In genomic region chr13:28505543-28506135, GRCh38 we compare ENCODE assay signal across 17 cellular contexts. TPM values are rescaled to one million over a fixed set of nuclear protein-coding genes. Genes with fewer than 3 reads are reported as not detected.
A peak's percentile ranks its signal among the peaks of the same experiment; 100 is the strongest.
DNase-seq lines count a peak whose midpoint lies in the region; ATAC-seq, FAIRE-seq and TF ChIP-seq lines count a peak whose summit lies in the region.
"Had no signal": no experiment of that assay in that cellular context is flagged by ENCODE, and none has a peak within 500 bp of the region (broad histone marks: within the 10 kb centered on the region; RNA-seq: fewer than 3 reads in every experiment).

No MANE protein-coding gene starts in this region.

- CTCF ChIA-PET in OCI-LY7 (lab: Charles Lee; ENCODE audit: unreplicated experiment), result no interaction called here

- peak overlapping the region; percentile 76 for H3K4me2 ChIP-seq in BLaER1
- no peak overlapping the region for H3K4me2 ChIP-seq in OCI-LY7 (ENCODE audit: low read length)

- H3K27me3 ChIP-seq in BLaER1, result no peaks in the 10 kb centered on the region
- peaks cover 22% of the 10 kb centered on the region for H3K27me3 ChIP-seq in foreskin keratinocyte
- H3K27me3 ChIP-seq: cardiac muscle cell, suprapubic skin had no signal

- H3K9me2 ChIP-seq in OCI-LY7 (ENCODE audit: insufficient read depth, low read length), result no peaks in the 10 kb centered on the region

- TF ChIP-seq POLR2A in GM12891 (IDR thresholded peaks at IDR 0.05; ENCODE audit: low read depth, low read length), result no peak

- 0 out of 2 replicates have a peak overlapping the region, but pooled peaks have one; percentile 30 for H2AFZ ChIP-seq in OCI-LY7 (ENCODE audit: low read length)

- ATAC-seq in foreskin keratinocyte (no peak), GM21528 (IDR thresholded peaks at IDR 0.05; ENCODE audit: low FRiP score, unreplicated experiment) (no peak), HG02623 (IDR thresholded peaks at IDR 0.05; ENCODE audit: unreplicated experiment) (no peak)
- ATAC-seq: activated CD8-positive, alpha-beta memory T cell treated with anti-CD3 and anti-CD28 coated beads, Interleukin-2, amount 10 ng/mL, durations not matched to agents 7 days and 5 days had no signal

- peaks cover 44% of the 10 kb centered on the region for H3K4me1 ChIP-seq in BLaER1
- no peaks in the 10 kb centered on the region for H3K4me1 ChIP-seq in OCI-LY7 (ENCODE audit: insufficient read depth, low read length, poor library complexity, severe bottlenecking)
- H3K4me1 ChIP-seq in foreskin keratinocyte, result no peaks in the 10 kb centered on the region
- H3K4me1 ChIP-seq: suprapubic skin had no signal

- peak overlapping the region; percentile 84 for H3K27ac ChIP-seq in BLaER1
- H3K27ac ChIP-seq in OCI-LY7 (ENCODE audit: low read depth, low read length, poor library complexity, severe bottlenecking), result no peak overlapping the region
- H3K27ac ChIP-seq in foreskin keratinocyte, result no peak overlapping the region
- H3K27ac ChIP-seq: cardiac muscle cell, suprapubic skin had no signal

- TF ChIP-seq CTCF in OCI-LY7 (conservative IDR thresholded peaks at IDR 0.05; ENCODE audit: low read length), result no peak
- TF ChIP-seq CTCF in foreskin keratinocyte (conservative IDR thresholded peaks at IDR 0.05), result no peak

- peak overlapping the region; percentile 55; the same call in 1 of the 2 replicates for H3K9ac ChIP-seq in BLaER1

- no peaks in the 10 kb centered on the region for H3K79me2 ChIP-seq in OCI-LY7 (ENCODE audit: insufficient read depth, low read depth, low read length)

- H4K20me1 ChIP-seq in BLaER1 (no peaks in the 10 kb centered on the region), OCI-LY7 (ENCODE audit: insufficient read depth, low read length) (no peaks in the 10 kb centered on the region)

- no TSS peak for BruUV-seq in OCI-LY7 (replicated peaks; lab: Mats Ljungman, UMichigan)

- no peak for DNase-seq in GM12891 (ENCODE audit: insufficient read length, low spot score)
- DNase-seq in OCI-LY7 (ENCODE audit: low spot score), result peak; percentile 34
- DNase-seq in foreskin keratinocyte, result peak; percentile 30 to 48
- no peak for DNase-seq in amygdala (lab: John Stamatoyannopoulos, UW)
- no peak for DNase-seq in NCI-H2196 (lab: John Stamatoyannopoulos, UW; ENCODE audit: unreplicated experiment)
- DNase-seq: activated CD8-positive, alpha-beta memory T cell treated with anti-CD3 and anti-CD28 coated beads, Interleukin-2, amount 10 ng/mL, durations not matched to agents 7 days and 5 days; activated naive CD4-positive, alpha-beta T cell treated with anti-CD3 and anti-CD28 coated beads, Interleukin-2, amount 10 ng/mL, durations not matched to agents 7 days and 5 days; HFFc6; MM.1S; NK-92 treated with Interleukin-12 subunit alpha and Interleukin-12 subunit beta, amount 100 ng/mL, for 24 hours; posterior cingulate gyrus had no signal

- POLR2A ChIA-PET in OCI-LY7 (lab: Charles Lee), result interaction anchor here (1.2 kb wide), 1 partner anchor 24 kb away, joined by 3 read pairs; no protein-coding TSS in a partner anchor

- H3K4me3 ChIP-seq in BLaER1, result peak overlapping the region; percentile 36; the same call in 1 of the 2 replicates
- no peak overlapping the region for H3K4me3 ChIP-seq in OCI-LY7 (ENCODE audit: low read depth, low read length, poor library complexity, severe bottlenecking)
- H3K4me3 ChIP-seq: cardiac muscle cell, suprapubic skin had no signal

- H3K9me3 ChIP-seq in BLaER1, result no peaks in the 10 kb centered on the region
- no peaks in the 10 kb centered on the region for H3K9me3 ChIP-seq in OCI-LY7 (ENCODE audit: low read length)
- H3K9me3 ChIP-seq: suprapubic skin had no signal

- intact Hi-C loops in OCI-LY7 (cut with micrococcal nuclease; ENCODE audit: unreplicated experiment), result no loop called here

- FAIRE-seq in GM12891 (lab: Jason Lieb, UNC), result peak; percentile 5
- FAIRE-seq: endometrium had no signal

- H3K36me3 ChIP-seq in BLaER1, result no peaks in the 10 kb centered on the region
- H3K36me3 ChIP-seq in OCI-LY7 (ENCODE audit: insufficient read depth, low read length), result no peaks in the 10 kb centered on the region
- H3K36me3 ChIP-seq: cardiac muscle cell, suprapubic skin had no signal

TF ChIP-seq in GM12891, 5 proteins besides CTCF, POLR2A, EP300 and RAD21:
- TF ChIP-seq POLR2AphosphoS5 (IDR thresholded peaks at IDR 0.05; ENCODE audit: low read depth, low read length) (no peak), POU2F2 (IDR thresholded peaks at IDR 0.05; ENCODE audit: low read depth, low read length) (no peak), TAF1 (IDR thresholded peaks at IDR 0.05; ENCODE audit: low read depth, low read length) (no peak)

RNA-seq across cellular contexts. Expression of gene FLT1, which starts 10.7 kb away (rescaled TPM):
- 0.55 TPM for polyA plus RNA-seq in GM12891 (2012; ENCODE audit: low read depth, missing spikeins)
- 2.0 and 2.5 TPM in 2 replicates for total RNA-seq in OCI-LY7 (2014; rRNA removed; shearing (Covaris generic))
- total RNA-seq in OCI-LY7 (2022), result 1.6 and 2.3 TPM in 2 replicates
- total RNA-seq in foreskin keratinocyte, result not detected in 2 replicates
- not detected in 2 replicates for polyA plus RNA-seq in foreskin keratinocyte

Comparison
In these comparisons a context has a peak if more than half of its experiments do, and no peak if none do; other contexts are left out.
1. DNase-seq: peak in OCI-LY7 (single experiment) and foreskin keratinocyte (2 of 2); none in GM12891 (single experiment), amygdala (0 of 56) and NCI-H2196 (single experiment).